In the genomic region with DNA sequence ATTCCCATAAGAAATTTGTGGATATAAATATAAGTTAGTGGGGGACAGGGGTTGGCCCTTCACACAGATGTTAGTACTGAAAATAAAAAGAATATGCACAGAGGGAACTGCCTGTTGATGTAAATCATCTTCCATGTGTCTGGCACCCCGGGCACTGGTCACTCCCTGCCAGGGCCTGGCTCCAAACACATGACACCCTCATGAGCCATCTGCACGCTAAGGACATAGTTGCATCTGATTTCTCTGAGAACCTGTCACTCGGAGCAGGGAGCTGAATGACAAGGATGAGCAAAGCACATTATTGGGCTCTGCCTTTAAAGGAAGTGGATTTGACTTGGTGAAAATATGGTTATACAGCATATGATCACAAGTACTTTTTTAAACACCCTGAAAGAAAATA, we compare ENCODE assay signal across 15 cellular contexts.
DNase-seq lines count a peak whose midpoint lies in the region; TF ChIP-seq lines count a peak whose summit lies in the region.
"Had no signal": no experiment of that assay in that cellular context is flagged by ENCODE, and none has a peak within 500 bp of the region (broad histone marks: within the 10 kb centered on the region; RNA-seq: fewer than 3 reads in every experiment).

No MANE protein-coding gene starts in this region.

- H3K36me3 ChIP-seq in BE2C: no peaks in the 10 kb centered on the region
- H3K36me3 ChIP-seq: BLaER1, SJCRH30 had no signal

- H3K27me3 ChIP-seq in BE2C: no peaks in the 10 kb centered on the region
- H3K27me3 ChIP-seq: BLaER1, SJCRH30 had no signal

- H3K4me3 ChIP-seq in BE2C (ENCODE audit: low read depth, low read length): no peak overlapping the region
- H3K4me3 ChIP-seq: BLaER1, GM23338, SJCRH30 had no signal

- DNase-seq in AG08395 (ENCODE audit: low spot score): peak; percentile 20
- DNase-seq in BE2C: peak; percentile 34
- peak; percentile 51 for DNase-seq in RPMI7951 (ENCODE audit: low read depth)
- DNase-seq in foreskin melanocyte: peak; percentile 49
- no peak for DNase-seq in effector CD4-positive, alpha-beta T cell
- DNase-seq in MV-4-11 (lab: John Stamatoyannopoulos, UW): no peak
- no peak for DNase-seq in globus pallidus (ENCODE audit: low spot score)
- DNase-seq: CD8-positive, alpha-beta T cell; DND-41; HFFc6; KG1; NCI-H1092 treated with DMSO at 0.1 percent for 48 hours; SJCRH30 had no signal

- TF ChIP-seq CTCF in BE2C (IDR thresholded peaks at IDR 0.05; ENCODE audit: low read depth, low read length): no peak

- no peaks in the 10 kb centered on the region for H3K9me3 ChIP-seq in BE2C
- H3K9me3 ChIP-seq: BLaER1, SJCRH30 had no signal

- H3K4me1 ChIP-seq in BE2C: no peaks in the 10 kb centered on the region
- H3K4me1 ChIP-seq: BLaER1, SJCRH30 had no signal

Comparison
In these comparisons a context has a peak if more than half of its experiments do, and no peak if none do; other contexts are left out.
1. DNase-seq: peak in AG08395 (single experiment), BE2C (single experiment), RPMI7951 (single experiment) and foreskin melanocyte (single experiment); none in effector CD4-positive, alpha-beta T cell (single experiment), MV-4-11 (single experiment) and globus pallidus (single experiment).